19 cellular contexts compared by ENCODE assay signal in genomic region chr1:156308078-156308477, GRCh38. TPM values are rescaled to one million over a fixed set of nuclear protein-coding genes. Genes with fewer than 3 reads are reported as not detected.
DNase-seq lines count a peak whose midpoint lies in the region; ATAC-seq and TF ChIP-seq lines count a peak whose summit lies in the region.
"Had no signal": no experiment of that assay in that cellular context is flagged by ENCODE, and none has a peak within 500 bp of the region (broad histone marks: within the 10 kb centered on the region; RNA-seq: fewer than 3 reads in every experiment).

No MANE protein-coding gene starts in this region.

- in situ Hi-C loops in IMR-90 (cut with MboI; ENCODE audit: low sequenced_read_pairs): no loop called here

- dilution Hi-C loops in IMR-90 (cut with HindIII; ENCODE audit: low sequenced_read_pairs, unreplicated experiment): no loop called here

- no peaks in the 10 kb centered on the region for H3K9me3 Mint-ChIP-seq in memory B cell
- H3K9me3 Mint-ChIP-seq: activated CD4-positive, alpha-beta memory T cell treated with anti-CD3 and anti-CD28 coated beads for 36 hours; activated T-helper 2 cell treated with anti-CD3 and anti-CD28 coated beads, Interferon-gamma antibody, Interleukin-2, Interleukin-4, amounts not matched to agents 10 μg/mL and 5 μg/mL and 100 μg/mL, durations not matched to agents 14 hours and 24 hours and 36 hours; naive thymus-derived CD4-positive, alpha-beta T cell had no signal

- TF ChIP-seq RAD21 in IMR-90 (IDR thresholded peaks at IDR 0.05; ENCODE audit: low read length): no peak

- H3K9me1 ChIP-seq in IMR-90 (ENCODE audit: insufficient read depth, low read length): peaks cover 9% of the 10 kb centered on the region

- BruUV-seq in IMR-90 (replicated peaks; lab: Mats Ljungman, UMichigan): no TSS peak

- peaks cover 5% of the 10 kb centered on the region for H3K4me1 ChIP-seq in IMR-90 (ENCODE audit: control insufficient read depth, insufficient read depth, low read length)
- H3K4me1 ChIP-seq: gastrocnemius medialis, lower lobe of right lung, psoas muscle had no signal

- no peak overlapping the region for H3K27ac ChIP-seq in IMR-90 (ENCODE audit: insufficient read depth, low read length)
- H3K27ac ChIP-seq: C4-2B, gastrocnemius medialis, lower lobe of right lung, psoas muscle had no signal

- H2BK120ac ChIP-seq in IMR-90 (ENCODE audit: low read depth, low read length): no peak overlapping the region

- H3K9me3 ChIP-seq in IMR-90 (ENCODE audit: control insufficient read depth, insufficient read depth, low read length): no peaks in the 10 kb centered on the region
- H3K9me3 ChIP-seq: gastrocnemius medialis, lower lobe of right lung, psoas muscle had no signal

- intact Hi-C loops in IMR-90 (cut with micrococcal nuclease): no loop called here

- no peak overlapping the region for H3K56ac ChIP-seq in IMR-90 (ENCODE audit: extremely low read depth, insufficient read depth, low read length)

- H4K5ac ChIP-seq in IMR-90 (ENCODE audit: low read depth, low read length): no peak overlapping the region

- peaks cover 8% of the 10 kb centered on the region; the same call in 1 of the 2 replicates for H4K20me1 ChIP-seq in IMR-90 (ENCODE audit: insufficient read depth, low read length)

- H2BK20ac ChIP-seq in IMR-90 (ENCODE audit: low read depth, low read length): no peak overlapping the region

- H2AK5ac ChIP-seq in IMR-90 (ENCODE audit: low read depth, low read length): no peak overlapping the region

- H3K4me3 ChIP-seq in IMR-90 (ENCODE audit: insufficient read depth, low read depth, low read length) (no peak overlapping the region), cardiac fibroblast (replicated peaks in 1 of 2; ENCODE audit: low read depth in 2 of 2, low read length in 2 of 2) (no peak overlapping the region)
- H3K4me3 ChIP-seq: gastrocnemius medialis, lower lobe of right lung, psoas muscle had no signal

- H3K4me1 Mint-ChIP-seq in memory B cell: no peaks in the 10 kb centered on the region

- no peak overlapping the region for H3K9ac ChIP-seq in IMR-90 (ENCODE audit: low read depth, low read length)

- peak overlapping the region; percentile 38 for H2BK5ac ChIP-seq in IMR-90 (ENCODE audit: low read depth, low read length, poor library complexity, severe bottlenecking)

- no peaks in the 10 kb centered on the region for H3K27me3 ChIP-seq in IMR-90 (ENCODE audit: control insufficient read depth, insufficient read depth, low read length)
- H3K27me3 ChIP-seq: gastrocnemius medialis had no signal

- H3K27me3 Mint-ChIP-seq in memory B cell: no peaks in the 10 kb centered on the region
- H3K27me3 Mint-ChIP-seq: activated CD4-positive, alpha-beta memory T cell treated with anti-CD3 and anti-CD28 coated beads for 36 hours; naive thymus-derived CD4-positive, alpha-beta T cell had no signal

- H2AK9ac ChIP-seq in IMR-90 (replicated peaks; ENCODE audit: low read depth, low read length, poor library complexity): no peak overlapping the region

- TF ChIP-seq CTCF in IMR-90 (conservative IDR thresholded peaks at IDR 0.05; ENCODE audit: low read depth, low read length) (no peak), cardiac fibroblast (IDR thresholded peaks at IDR 0.05; ENCODE audit: low read depth, low read length) (no peak)

- H3K4me3 Mint-ChIP-seq in memory B cell: no peak overlapping the region
- H3K4me3 Mint-ChIP-seq: activated CD4-positive, alpha-beta memory T cell treated with anti-CD3 and anti-CD28 coated beads for 36 hours; naive thymus-derived CD4-positive, alpha-beta T cell had no signal

- peak overlapping the region; percentile 59 for H3K27ac Mint-ChIP-seq in memory B cell
- H3K27ac Mint-ChIP-seq: activated CD4-positive, alpha-beta memory T cell treated with anti-CD3 and anti-CD28 coated beads for 36 hours; activated T-helper 2 cell treated with anti-CD3 and anti-CD28 coated beads, Interferon-gamma antibody, Interleukin-2, Interleukin-4, amounts not matched to agents 10 μg/mL and 5 μg/mL and 100 μg/mL, durations not matched to agents 14 hours and 24 hours and 36 hours had no signal

- no peak overlapping the region for H3K4me2 ChIP-seq in IMR-90 (ENCODE audit: low read depth, low read length)

- H3K23ac ChIP-seq in IMR-90 (ENCODE audit: low read depth, low read length): no peak overlapping the region

- no peak overlapping the region for H3K4ac ChIP-seq in IMR-90 (ENCODE audit: low read depth, low read length)

- peaks cover 52% of the 10 kb centered on the region for H3K36me3 ChIP-seq in IMR-90 (ENCODE audit: control insufficient read depth, insufficient read depth, low read length)

- DNase-seq in AG20443 (ENCODE audit: low spot score) (peak; percentile 39), IMR-90 (peak; percentile 83), cardiac fibroblast (ENCODE audit: low read depth in 2 of 2) (peak; percentile 34 to 53), memory B cell (ENCODE audit: low spot score in 2 of 2) (no peak), NCI-H69 (lab: John Stamatoyannopoulos, UW) (no peak), SK-N-DZ (ENCODE audit: low spot score) (no peak)
- DNase-seq: activated CD4-positive, alpha-beta memory T cell treated with anti-CD3 and anti-CD28 coated beads for 36 hours; gastrocnemius medialis; GOT3; lower lobe of right lung; naive thymus-derived CD4-positive, alpha-beta T cell; NCI-H1930; NCI-H510A treated with DMSO at 0.1 percent for 48 hours; OCI-M1; psoas muscle; stimulated activated CD4-positive, alpha-beta T cell treated with anti-CD3 and anti-CD28 coated beads, Interleukin-12 subunit alpha, Interleukin-12 subunit beta, amount 100 ng/mL, for 4 hours had no signal

- no peak overlapping the region for H3K18ac ChIP-seq in IMR-90 (ENCODE audit: low read depth, low read length)

- CTCF ChIA-PET in IMR-90 (lab: Yijun Ruan, JAX): no interaction called here

- ATAC-seq in IMR-90 (ENCODE audit: low read depth): peak; percentile 92
- no peak for ATAC-seq in memory B cell (ENCODE audit: low read depth)
- no peak for ATAC-seq in HG03139 (IDR thresholded peaks at IDR 0.05; ENCODE audit: unreplicated experiment)
- ATAC-seq: gastrocnemius medialis; lower lobe of right lung; naive thymus-derived CD4-positive, alpha-beta T cell had no signal

- H4K8ac ChIP-seq in IMR-90 (ENCODE audit: low read depth in 2 of 2, low read length in 2 of 2): no peak overlapping the region

- TF ChIP-seq POLR2A in IMR-90 (IDR thresholded peaks at IDR 0.05; ENCODE audit: low read depth, low read length): no peak

- H3K36me3 Mint-ChIP-seq in memory B cell: peaks cover 19% of the 10 kb centered on the region

- no peak overlapping the region for H2BK15ac ChIP-seq in IMR-90 (ENCODE audit: low read depth, low read length)

- POLR2A ChIA-PET in IMR-90 (lab: Charles Lee; ENCODE audit: unreplicated experiment): no interaction called here

- H3K79me1 ChIP-seq in IMR-90 (ENCODE audit: low read depth in 1 of 2, low read length in 2 of 2): peaks cover 9 to 25% of the 10 kb centered on the region in 2 experiments; a peak in 2 of 4 replicates

- H2AFZ ChIP-seq in IMR-90 (replicated peaks; ENCODE audit: low read length, poor library complexity): no peak overlapping the region

- no peak overlapping the region for H4K91ac ChIP-seq in IMR-90 (ENCODE audit: insufficient read depth, low read depth, low read length)

- no peak overlapping the region for H3K14ac ChIP-seq in IMR-90 (replicated peaks; ENCODE audit: low read depth, low read length)

TF ChIP-seq in IMR-90, 13 proteins besides CTCF, POLR2A, EP300 and RAD21 (continues in another document):
- TF ChIP-seq RCOR1 (IDR thresholded peaks at IDR 0.05; ENCODE audit: insufficient replicate concordance, low read length): no peak
- TF ChIP-seq, protein P1, sequence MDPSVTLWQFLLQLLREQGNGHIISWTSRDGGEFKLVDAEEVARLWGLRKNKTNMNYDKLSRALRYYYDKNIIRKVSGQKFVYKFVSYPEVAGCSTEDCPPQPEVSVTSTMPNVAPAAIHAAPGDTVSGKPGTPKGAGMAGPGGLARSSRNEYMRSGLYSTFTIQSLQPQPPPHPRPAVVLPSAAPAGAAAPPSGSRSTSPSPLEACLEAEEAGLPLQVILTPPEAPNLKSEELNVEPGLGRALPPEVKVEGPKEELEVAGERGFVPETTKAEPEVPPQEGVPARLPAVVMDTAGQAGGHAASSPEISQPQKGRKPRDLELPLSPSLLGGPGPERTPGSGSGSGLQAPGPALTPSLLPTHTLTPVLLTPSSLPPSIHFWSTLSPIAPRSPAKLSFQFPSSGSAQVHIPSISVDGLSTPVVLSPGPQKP (IDR thresholded peaks at IDR 0.05; ENCODE audit: borderline replicate concordance, low read depth, low read length): no peak

RNA-seq across cellular contexts. Expression of gene VHLL, which starts 9.0 kb away (rescaled TPM):
- 0.28 TPM in 1 of 2 replicates, not detected in the other for total RNA-seq in IMR-90 (2012; rRNA removed)
- polyA plus RNA-seq in IMR-90 (2012; rRNA removed): not detected in 2 replicates
- not detected in 2 replicates for polyA plus RNA-seq in IMR-90 (2012; cell fraction: cytosol; rRNA removed)
- 0.21 TPM in 2 replicates for polyA plus RNA-seq in IMR-90 (2012; cell fraction: nucleus; rRNA removed; ENCODE audit: low replicate concordance)
- not detected in 2 replicates for polyA plus RNA-seq in SK-N-DZ (2014; cell fraction: cytosol; rRNA removed)
- not detected in 2 replicates for polyA plus RNA-seq in SK-N-DZ (2014; cell fraction: nucleus; rRNA removed)
- total RNA-seq: activated CD4-positive, alpha-beta memory T cell treated with anti-CD3 and anti-CD28 coated beads for 36 hours; activated T-helper 2 cell treated with anti-CD3 and anti-CD28 coated beads, Interferon-gamma antibody, Interleukin-2, Interleukin-4, amounts not matched to agents 10 μg/mL and 5 μg/mL and 100 μg/mL, durations not matched to agents 14 hours and 24 hours and 36 hours; gastrocnemius medialis; lower lobe of right lung; naive thymus-derived CD4-positive, alpha-beta T cell; psoas muscle had no signal
- polyA plus RNA-seq: naive thymus-derived CD4-positive, alpha-beta T cell; psoas muscle had no signal

RNA-seq across cellular contexts. Expression of gene GLMP, which starts 12.6 kb away (rescaled TPM):
- 18.3 and 32.6 TPM in 2 replicates for total RNA-seq in IMR-90 (2012; rRNA removed)
- 43.1 and 45.8 TPM in 2 replicates for polyA plus RNA-seq in IMR-90 (2012; rRNA removed)
- 26.0 and 46.2 TPM in 2 replicates for polyA plus RNA-seq in IMR-90 (2012; cell fraction: cytosol; rRNA removed)
- polyA plus RNA-seq in IMR-90 (2012; cell fraction: nucleus; rRNA removed; ENCODE audit: low replicate concordance): 21.8 and 26.8 TPM in 2 replicates
- polyA plus RNA-seq in SK-N-DZ (2014; cell fraction: cytosol; rRNA removed): 7.0 and 8.6 TPM in 2 replicates
- 9.4 and 10.3 TPM in 2 replicates for polyA plus RNA-seq in SK-N-DZ (2014; cell fraction: nucleus; rRNA removed)

RNA-seq across cellular contexts. Expression of gene TMEM79, which starts 24.0 kb away (rescaled TPM):
- 0.28 and 0.54 TPM in 2 replicates for total RNA-seq in IMR-90 (2012; rRNA removed)
- 2.3 and 3.3 TPM in 2 replicates for polyA plus RNA-seq in IMR-90 (2012; rRNA removed)
- 2.8 and 4.2 TPM in 2 replicates for polyA plus RNA-seq in IMR-90 (2012; cell fraction: cytosol; rRNA removed)
- 5.5 and 15.6 TPM in 2 replicates for polyA plus RNA-seq in IMR-90 (2012; cell fraction: nucleus; rRNA removed; ENCODE audit: low replicate concordance)
- 7.9 and 8.5 TPM in 2 replicates for polyA plus RNA-seq in SK-N-DZ (2014; cell fraction: cytosol; rRNA removed)
- polyA plus RNA-seq in SK-N-DZ (2014; cell fraction: nucleus; rRNA removed): 7.2 and 9.5 TPM in 2 replicates

RNA-seq across cellular contexts. Expression of gene SMG5, which starts 25.5 kb away (rescaled TPM):
- total RNA-seq in IMR-90 (2012; rRNA removed): 33.9 and 37.3 TPM in 2 replicates
- polyA plus RNA-seq in IMR-90 (2012; rRNA removed): 33.3 and 34.7 TPM in 2 replicates
- polyA plus RNA-seq in IMR-90 (2012; cell fraction: cytosol; rRNA removed): 22.0 and 23.5 TPM in 2 replicates
- polyA plus RNA-seq in IMR-90 (2012; cell fraction: nucleus; rRNA removed; ENCODE audit: low replicate concordance): 75.0 and 118 TPM in 2 replicates
- polyA plus RNA-seq in SK-N-DZ (2014; cell fraction: cytosol; rRNA removed): 113 and 122 TPM in 2 replicates
- 400 and 461 TPM in 2 replicates for polyA plus RNA-seq in SK-N-DZ (2014; cell fraction: nucleus; rRNA removed)

RNA-seq across cellular contexts. Expression of gene CCT3, which starts 30.0 kb away (rescaled TPM):
- total RNA-seq in IMR-90 (2012; rRNA removed): 595 and 637 TPM in 2 replicates
- polyA plus RNA-seq in IMR-90 (2012; rRNA removed): 293 and 313 TPM in 2 replicates
- 159 and 216 TPM in 2 replicates for polyA plus RNA-seq in IMR-90 (2012; cell fraction: cytosol; rRNA removed)
- 89.8 and 167 TPM in 2 replicates for polyA plus RNA-seq in IMR-90 (2012; cell fraction: nucleus; rRNA removed; ENCODE audit: low replicate concordance)
- polyA plus RNA-seq in SK-N-DZ (2014; cell fraction: cytosol; rRNA removed): 1,130 and 1,182 TPM in 2 replicates
- polyA plus RNA-seq in SK-N-DZ (2014; cell fraction: nucleus; rRNA removed): 445 and 623 TPM in 2 replicates

Comparison
In these comparisons a context has a peak if more than half of its experiments do, and no peak if none do; other contexts are left out.
1. DNase-seq: peak in AG20443 (single experiment), IMR-90 (single experiment) and cardiac fibroblast (2 of 2); none in memory B cell (0 of 2), NCI-H69 (single experiment) and SK-N-DZ (single experiment).